ENCODE assay signal across 1 cellular context in genomic region chr10:29950391-29950790, GRCh38.
TF ChIP-seq lines count a peak whose summit lies in the region.

No MANE protein-coding gene starts in this region.

TF ChIP-seq in HepG2, 621 proteins besides CTCF, POLR2A, EP300 and RAD21 (continued from another document):
- TF ChIP-seq HNF1A (IDR thresholded peaks at IDR 0.05; ENCODE audit: low read depth) (no peak), HNF1A (CRISPR knock-in tag; IDR thresholded peaks at IDR 0.05; ENCODE audit: borderline replicate concordance) (no peak), ZNF644 (CRISPR knock-in tag; IDR thresholded peaks at IDR 0.05; ENCODE audit: low read depth) (no peak), SRY (CRISPR knock-in tag; IDR thresholded peaks at IDR 0.05) (no peak), KAT8 (CRISPR knock-in tag; IDR thresholded peaks at IDR 0.05) (no peak), NFE2L1 (CRISPR knock-in tag; IDR thresholded peaks at IDR 0.05; ENCODE audit: borderline replicate concordance) (no peak), SMAD3 (CRISPR knock-in tag; IDR thresholded peaks at IDR 0.05) (no peak), TOPORS (CRISPR knock-in tag; IDR thresholded peaks at IDR 0.05) (no peak), KLF12 (CRISPR knock-in tag; IDR thresholded peaks at IDR 0.05; ENCODE audit: borderline replicate concordance) (no peak), ATF1 (CRISPR knock-in tag; IDR thresholded peaks at IDR 0.05) (no peak), ZBTB37 (CRISPR knock-in tag; IDR thresholded peaks at IDR 0.05) (no peak), SNAI1 (CRISPR knock-in tag; IDR thresholded peaks at IDR 0.05; ENCODE audit: borderline replicate concordance) (no peak), HBP1 (CRISPR knock-in tag; IDR thresholded peaks at IDR 0.05; ENCODE audit: low read depth) (no peak), ELF3 (CRISPR knock-in tag; IDR thresholded peaks at IDR 0.05) (no peak), PTBP1 (IDR thresholded peaks at IDR 0.05; ENCODE audit: low read depth, low read length, poor library complexity, severe bottlenecking) (no peak), SMC3 (IDR thresholded peaks at IDR 0.05; ENCODE audit: low read length) (no peak), CSRNP1 (CRISPR knock-in tag; IDR thresholded peaks at IDR 0.05) (no peak), KAT2B (IDR thresholded peaks at IDR 0.05; ENCODE audit: borderline replicate concordance, low read depth, low read length) (no peak)
